ENCODE assay signal across 16 cellular contexts in genomic region chr6:144262470-144263369, GRCh38. TPM values are rescaled to one million over a fixed set of nuclear protein-coding genes. Genes with fewer than 3 reads are reported as not detected.
A peak's percentile ranks its signal among the peaks of the same experiment; 100 is the strongest.
DNase-seq lines count a peak whose midpoint lies in the region; ATAC-seq and TF ChIP-seq lines count a peak whose summit lies in the region.
"Had no signal": no experiment of that assay in that cellular context is flagged by ENCODE, and none has a peak within 500 bp of the region (broad histone marks: within the 10 kb centered on the region; RNA-seq: fewer than 3 reads in every experiment).

No MANE protein-coding gene starts in this region.

- no peak overlapping the region for H3K4me3 ChIP-seq in transverse colon
- H3K4me3 ChIP-seq in MG63, result no peak overlapping the region
- H3K4me3 ChIP-seq: esophagus squamous epithelium, heart right ventricle had no signal

- TF ChIP-seq EP300 in transverse colon (IDR thresholded peaks at IDR 0.05; ENCODE audit: low read depth), result no peak

- CTCF ChIA-PET in RWPE1 (lab: Yijun Ruan, JAX), result no interaction called here

- H3K9me3 ChIP-seq in transverse colon (no peaks in the 10 kb centered on the region), MG63 (no peaks in the 10 kb centered on the region)
- H3K9me3 ChIP-seq: esophagus squamous epithelium had no signal

- intact Hi-C loops in transverse colon (cut with DNase I; ENCODE audit: low total_unique reads), result no loop called here

- peaks cover 0 to 20% (median 8%) of the 10 kb centered on the region in 4 donors for H3K4me1 ChIP-seq in transverse colon

- peak; percentile 20 for DNase-seq in stimulated activated CD4-positive, alpha-beta T cell treated with anti-CD3 and anti-CD28 coated beads, Interleukin-4, amount 100 ng/mL, for 24 hours
- DNase-seq in stimulated activated CD4-positive, alpha-beta T cell treated with anti-CD3 and anti-CD28 coated beads, Interleukin-1b, Interleukin-23, amount 100 ng/mL, for 48 hours, result no peak
- DNase-seq in RPMI8226, result peak; percentile 26
- peak; percentile 7 for DNase-seq in central memory CD4-positive, alpha-beta T cell
- DNase-seq in transverse colon, result peak; percentile 24
- no peak for DNase-seq in MG63
- DNase-seq in RWPE1 (ENCODE audit: low spot score), result no peak
- DNase-seq: amygdala, DMS79 treated with DMSO at 0.1 percent for 48 hours, esophagus squamous epithelium, heart right ventricle, kidney glomerular epithelial cell, NCI-H146, NCI-H510A treated with DMSO at 0.1 percent for 48 hours had no signal

- H3K36me3 ChIP-seq in transverse colon, result no peaks in the 10 kb centered on the region
- no peaks in the 10 kb centered on the region for H3K36me3 ChIP-seq in MG63
- H3K36me3 ChIP-seq: esophagus squamous epithelium, heart right ventricle had no signal

- in situ Hi-C loops in transverse colon (cut with MboI; ENCODE audit: low pct_ligation_motif_present in 1 of 4, low pct_unique_long_range_greater_than_20kb in 1 of 4, low sequenced_read_pairs in 3 of 4), result no loop called here

- no peak for TF ChIP-seq POLR2A in transverse colon (IDR thresholded peaks at IDR 0.05)

- no peak for ATAC-seq in GM21786 (IDR thresholded peaks at IDR 0.05; ENCODE audit: unreplicated experiment)
- ATAC-seq: heart right ventricle; stimulated activated memory B cell treated with anti-CD40 and anti-IgM and Interleukin-4, amounts not matched to agents 10 μg/mL and 1 μg/mL and 100 μg/mL, for 72 hours had no signal

- H3K27ac ChIP-seq in transverse colon (no peak overlapping the region), RWPE1 (no peak overlapping the region)
- H3K27ac ChIP-seq: esophagus squamous epithelium had no signal

- no peaks in the 10 kb centered on the region for H3K27me3 ChIP-seq in transverse colon
- no peaks in the 10 kb centered on the region for H3K27me3 ChIP-seq in MG63
- H3K27me3 ChIP-seq: heart right ventricle had no signal

- POLR2A ChIA-PET in RWPE1 (lab: Yijun Ruan, JAX; ENCODE audit: low non-redundant PET), result no interaction called here

- 90 to 97% methylated on average over 5 to 10 of the region's 10 CpGs for WGBS in transverse colon (ENCODE audit: low coverage in 1 of 2), 2 donors

- no peak for TF ChIP-seq CTCF in transverse colon (IDR thresholded peaks at IDR 0.05)
- TF ChIP-seq CTCF in RWPE1 (conservative IDR thresholded peaks at IDR 0.05; ENCODE audit: low read depth), result no peak

RNA-seq across cellular contexts. Expression of gene UTRN, which starts 22.4 kb away (rescaled TPM):
- total RNA-seq in transverse colon, result 100 to 1,000 TPM in 1 of 4 donors, 10 to 100 TPM in 3; 42.3 to 134 (median 94.1) TPM
- total RNA-seq in MG63 (2014; rRNA removed; shearing (Covaris generic); ENCODE audit: low replicate concordance), result 16.5 and 32.7 TPM in 2 replicates

Comparison
In these comparisons a context has a peak if more than half of its experiments do, and no peak if none do; other contexts are left out.
1. DNase-seq: peak in stimulated activated CD4-positive, alpha-beta T cell treated with anti-CD3 and anti-CD28 coated beads, Interleukin-4, amount 100 ng/mL, for 24 hours (single experiment), RPMI8226 (single experiment), central memory CD4-positive, alpha-beta T cell (single experiment) and transverse colon (single experiment); none in stimulated activated CD4-positive, alpha-beta T cell treated with anti-CD3 and anti-CD28 coated beads, Interleukin-1b, Interleukin-23, amount 100 ng/mL, for 48 hours (single experiment), MG63 (single experiment) and RWPE1 (single experiment).